ENCODE assay signal across 8 cellular contexts in genomic region chr12:75478395-75478794, GRCh38. TPM values are rescaled to one million over a fixed set of nuclear protein-coding genes. Genes with fewer than 3 reads are reported as not detected.
DNase-seq lines count a peak whose midpoint lies in the region; ATAC-seq and TF ChIP-seq lines count a peak whose summit lies in the region.

No MANE protein-coding gene starts in this region.

- peaks cover 16% of the 10 kb centered on the region for H3K36me3 Mint-ChIP-seq in activated CD8-positive, alpha-beta memory T cell treated with anti-CD3 and anti-CD28 coated beads, Interleukin-2, amount 10 ng/mL, durations not matched to agents 7 days and 5 days
- peaks cover 0 to 5% of the 10 kb centered on the region in 2 donors for H3K36me3 Mint-ChIP-seq in stimulated activated naive B cell treated with anti-CD40 and anti-IgM and Interleukin-4, amounts not matched to agents 10 μg/mL and 1 μg/mL and 100 μg/mL, for 72 hours

- H3K4me3 ChIP-seq in cardiac fibroblast (replicated peaks in 1 of 2; ENCODE audit: low read depth in 2 of 2, low read length in 2 of 2): no peak overlapping the region

- no peaks in the 10 kb centered on the region for H3K9me3 Mint-ChIP-seq in activated CD8-positive, alpha-beta memory T cell treated with anti-CD3 and anti-CD28 coated beads, Interleukin-2, amount 10 ng/mL, durations not matched to agents 7 days and 5 days (ENCODE audit: low read depth)
- no peaks in the 10 kb centered on the region for H3K9me3 Mint-ChIP-seq in stimulated activated naive B cell treated with anti-CD40 and anti-IgM and Interleukin-4, amounts not matched to agents 10 μg/mL and 1 μg/mL and 100 μg/mL, for 72 hours

- peaks cover 6% of the 10 kb centered on the region for H3K27me3 Mint-ChIP-seq in activated CD8-positive, alpha-beta memory T cell treated with anti-CD3 and anti-CD28 coated beads, Interleukin-2, amount 10 ng/mL, durations not matched to agents 7 days and 5 days
- H3K27me3 Mint-ChIP-seq in stimulated activated naive B cell treated with anti-CD40 and anti-IgM and Interleukin-4, amounts not matched to agents 10 μg/mL and 1 μg/mL and 100 μg/mL, for 72 hours: no peaks in the 10 kb centered on the region

- no peak for TF ChIP-seq CTCF in cardiac fibroblast (IDR thresholded peaks at IDR 0.05; ENCODE audit: low read depth, low read length)

- peak overlapping the region; percentile 99 for H3K27ac Mint-ChIP-seq in activated CD8-positive, alpha-beta memory T cell treated with anti-CD3 and anti-CD28 coated beads, Interleukin-2, amount 10 ng/mL, durations not matched to agents 7 days and 5 days
- H3K27ac Mint-ChIP-seq in stimulated activated naive B cell treated with anti-CD40 and anti-IgM and Interleukin-4, amounts not matched to agents 10 μg/mL and 1 μg/mL and 100 μg/mL, for 72 hours: peak overlapping the region; percentile 52

- H3K4me1 Mint-ChIP-seq in activated CD8-positive, alpha-beta memory T cell treated with anti-CD3 and anti-CD28 coated beads, Interleukin-2, amount 10 ng/mL, durations not matched to agents 7 days and 5 days: peaks cover 51% of the 10 kb centered on the region
- peaks cover 43 to 67% of the 10 kb centered on the region in 2 donors for H3K4me1 Mint-ChIP-seq in stimulated activated naive B cell treated with anti-CD40 and anti-IgM and Interleukin-4, amounts not matched to agents 10 μg/mL and 1 μg/mL and 100 μg/mL, for 72 hours

- CTCF ChIA-PET in activated CD8-positive, alpha-beta memory T cell treated with anti-CD3 and anti-CD28 coated beads, Interleukin-2, amount 10 ng/mL, durations not matched to agents 7 days and 5 days (lab: Charles Lee): interaction anchor here (1.5 to 8.5 kb wide), 3 partner anchors 18 to 87 kb away, joined by 5 to 57 read pairs (median 6); partner anchors contain the start of gene GLIPR1L2

- ATAC-seq in activated CD8-positive, alpha-beta memory T cell treated with anti-CD3 and anti-CD28 coated beads, Interleukin-2, amount 10 ng/mL, durations not matched to agents 7 days and 5 days: peak; percentile 22
- peak; percentile 41 to 46 for ATAC-seq in stimulated activated naive B cell treated with anti-CD40 and anti-IgM and Interleukin-4, amounts not matched to agents 10 μg/mL and 1 μg/mL and 100 μg/mL, for 72 hours (replicated peaks)
- ATAC-seq in GM18870 (IDR thresholded peaks at IDR 0.05; ENCODE audit: unreplicated experiment): no peak

- peak; percentile 65 for DNase-seq in activated CD8-positive, alpha-beta memory T cell treated with anti-CD3 and anti-CD28 coated beads, Interleukin-2, amount 10 ng/mL, durations not matched to agents 7 days and 5 days
- no peak for DNase-seq in activated CD8-positive, alpha-beta memory T cell treated with anti-CD3 and anti-CD28 coated beads, Interleukin-2, amount 50 U/mL, for 4 hours
- DNase-seq in KG1 (lab: John Stamatoyannopoulos, UW) (peak; percentile 25), cardiac fibroblast (ENCODE audit: low read depth in 2 of 2) (peak; percentile 74 to 77), NCI-H2029 (lab: John Stamatoyannopoulos, UW) (no peak), NCI-H2107 (lab: John Stamatoyannopoulos, UW) (no peak)
- DNase-seq in stimulated activated naive B cell treated with anti-CD40 and anti-IgM and Interleukin-4, amounts not matched to agents 10 μg/mL and 1 μg/mL and 100 μg/mL, for 72 hours: no peak

- H3K4me3 Mint-ChIP-seq in activated CD8-positive, alpha-beta memory T cell treated with anti-CD3 and anti-CD28 coated beads, Interleukin-2, amount 10 ng/mL, durations not matched to agents 7 days and 5 days: peak overlapping the region; percentile 20
- H3K4me3 Mint-ChIP-seq in stimulated activated naive B cell treated with anti-CD40 and anti-IgM and Interleukin-4, amounts not matched to agents 10 μg/mL and 1 μg/mL and 100 μg/mL, for 72 hours: no peak overlapping the region

RNA-seq across cellular contexts. Expression of gene GLIPR1, which starts 2.2 kb away (rescaled TPM):
- total RNA-seq in activated CD8-positive, alpha-beta memory T cell treated with anti-CD3 and anti-CD28 coated beads, Interleukin-2, amount 10 ng/mL, durations not matched to agents 7 days and 5 days: 10 to 100 TPM; 55.3 to 74.8 TPM

RNA-seq across cellular contexts. Expression of gene KRR1, which starts 33.0 kb away (rescaled TPM):
- total RNA-seq in activated CD8-positive, alpha-beta memory T cell treated with anti-CD3 and anti-CD28 coated beads, Interleukin-2, amount 10 ng/mL, durations not matched to agents 7 days and 5 days: 10 to 100 TPM; 68.5 to 97.7 TPM

Comparison
In these comparisons a context has a peak if more than half of its experiments do, and no peak if none do; other contexts are left out.
1. DNase-seq: peak in activated CD8-positive, alpha-beta memory T cell treated with anti-CD3 and anti-CD28 coated beads, Interleukin-2, amount 10 ng/mL, durations not matched to agents 7 days and 5 days (single experiment), KG1 (single experiment) and cardiac fibroblast (2 of 2); none in activated CD8-positive, alpha-beta memory T cell treated with anti-CD3 and anti-CD28 coated beads, Interleukin-2, amount 50 U/mL, for 4 hours (single experiment), stimulated activated naive B cell treated with anti-CD40 and anti-IgM and Interleukin-4, amounts not matched to agents 10 μg/mL and 1 μg/mL and 100 μg/mL, for 72 hours (single experiment), NCI-H2029 (single experiment) and NCI-H2107 (single experiment).